Comparison of ENCODE assay signal across 30 cellular contexts in the genomic region with DNA sequence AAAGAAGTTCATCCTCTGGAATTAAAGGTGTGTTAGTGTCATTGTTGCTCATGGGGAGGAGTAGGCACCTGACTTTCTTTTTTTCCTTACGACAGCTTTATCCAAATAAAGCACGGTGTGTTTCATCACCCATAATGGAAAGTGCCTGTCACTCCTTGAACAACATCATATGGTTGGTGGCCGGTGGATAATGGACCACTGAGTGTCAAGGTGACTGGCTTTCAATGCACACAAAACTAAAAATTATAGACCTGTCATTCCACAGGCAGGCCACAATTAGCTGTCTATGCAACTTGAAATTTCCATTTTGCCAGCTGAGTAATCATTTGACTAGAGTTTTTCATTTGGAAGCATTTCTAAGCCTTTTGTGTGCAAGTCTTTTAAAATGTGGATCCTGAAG. TPM values are rescaled to one million over a fixed set of nuclear protein-coding genes. Genes with fewer than 3 reads are reported as not detected.
"Had no signal": no experiment of that assay in that cellular context is flagged by ENCODE, and none has a peak within 500 bp of the region (broad histone marks: within the 10 kb centered on the region; RNA-seq: fewer than 3 reads in every experiment).

No MANE protein-coding gene starts in this region.

- H3K36me3 ChIP-seq: WERI-Rb-1 had no signal

- DNase-seq: activated CD4-positive, alpha-beta memory T cell treated with anti-CD3 and anti-CD28 coated beads, Interleukin-2, amount 10 ng/mL, durations not matched to agents 7 days and 5 days; activated CD4-positive, alpha-beta T cell treated with anti-CD3 and anti-CD28 coated beads for 1 hour; activated CD4-positive, alpha-beta T cell treated with anti-CD3 and anti-CD28 coated beads for 48 hours; activated CD4-positive, CD25-positive, alpha-beta regulatory T cell; activated CD8-positive, alpha-beta memory T cell treated with anti-CD3 and anti-CD28 coated beads for 24 hours; activated CD8-positive, alpha-beta memory T cell treated with anti-CD3 and anti-CD28 coated beads, Interleukin-2, amount 10 ng/mL, durations not matched to agents 7 days and 5 days; activated CD8-positive, alpha-beta memory T cell treated with anti-CD3 and anti-CD28 coated beads, Interleukin-2, amount 50 U/mL, for 48 hours; activated effector memory CD4-positive, alpha-beta T cell treated with Interleukin-2 at 50 U/mL for 16 hours; activated naive CD4-positive, alpha-beta T cell treated with anti-CD3 and anti-CD28 coated beads, Interleukin-2, amount 10 ng/mL, durations not matched to agents 7 days and 5 days; activated naive CD8-positive, alpha-beta T cell treated with anti-CD3 and anti-CD28 coated beads, Interleukin-2, amount 50 U/mL, for 24 hours; activated T-cell treated with anti-CD3 and anti-CD28 coated beads, Interleukin-2, amount 50 U/mL, for 48 hours; anterior cingulate cortex; caudate nucleus; cerebellar nuclear complex; NCI-H1105; NCI-H1436 treated with DMSO at 0.1 percent for 48 hours; NCI-H2029; NCI-H2171 treated with DMSO at 0.1 percent for 48 hours; NCI-H2227 treated with DMSO at 0.1 percent for 48 hours; NCI-H446; NCI-H510A treated with DMSO at 0.1 percent for 48 hours; NCI-H526 treated with DMSO at 0.1 percent for 48 hours; NCI-H82; RPMI8226; SHP77 treated with DMSO at 0.1 percent for 48 hours; SW 1271; T-helper 1 cell; T1000; WERI-Rb-1 had no signal

- H3K4me3 ChIP-seq: K562 had no signal

- H3K27ac ChIP-seq: WERI-Rb-1 had no signal

RNA-seq across cellular contexts. Expression of gene MPPED2, which starts 45.0 kb away (rescaled TPM):
- polyA plus RNA-seq: K562 had no signal
